Comparison of ENCODE assay signal across 8 cellular contexts in genomic region chr14:105314287-105315185, GRCh38. TPM values are rescaled to one million over a fixed set of nuclear protein-coding genes. Genes with fewer than 3 reads are reported as not detected.
A peak's percentile ranks its signal among the peaks of the same experiment; 100 is the strongest.
DNase-seq lines count a peak whose midpoint lies in the region; ATAC-seq and TF ChIP-seq lines count a peak whose summit lies in the region.

Gene PACS2, plus strand, starts transcription at chr14:105314748. Its CDS starts 171 bp downstream, at chr14:105314919.

- H3K36me3 ChIP-seq in CD4-positive, alpha-beta memory T cell (ENCODE audit: insufficient read depth, low read length): no peaks in the 10 kb centered on the region
- H3K36me3 ChIP-seq in OCI-LY3 (replicated peaks; ENCODE audit: low read depth, low read length) (no peaks in the 10 kb centered on the region), mucosa of rectum (ENCODE audit: control insufficient read depth in 2 of 2, insufficient read depth in 2 of 2, low read length in 2 of 2) (no peaks in the 10 kb centered on the region)

- H3K4me3 ChIP-seq in CD4-positive, alpha-beta memory T cell (ENCODE audit: low read length in 2 of 2): peak within 1 kb of the TSS; percentile 49 to 52
- H3K4me3 ChIP-seq in HL-60 (replicated peaks; ENCODE audit: insufficient read depth, low read length): peak within 1 kb of the TSS; percentile 64
- peak within 1 kb of the TSS; percentile 80 for H3K4me3 ChIP-seq in OCI-LY3 (ENCODE audit: low read length)
- peak within 1 kb of the TSS; percentile 69 to 76 for H3K4me3 ChIP-seq in mucosa of rectum (ENCODE audit: low read length in 2 of 2)

- H3K9ac ChIP-seq in OCI-LY3 (ENCODE audit: low read length) (peak within 1 kb of the TSS; percentile 68), mucosa of rectum (ENCODE audit: low read depth in 1 of 2, low read length in 2 of 2) (peak within 1 kb of the TSS; percentile 54 to 64)

- no peaks in the 10 kb centered on the region for H3K27me3 ChIP-seq in CD4-positive, alpha-beta memory T cell (ENCODE audit: insufficient read depth, low read length)
- H3K27me3 ChIP-seq in HL-60 (ENCODE audit: insufficient read depth, poor library complexity, severe bottlenecking) (no peaks in the 10 kb centered on the region), OCI-LY3 (ENCODE audit: low read depth, low read length) (no peaks in the 10 kb centered on the region), mucosa of rectum (ENCODE audit: control insufficient read depth in 2 of 2, insufficient read depth in 2 of 2, low read length in 2 of 2) (no peaks in the 10 kb centered on the region)

- TF ChIP-seq POLR2A in erythroblast (IDR thresholded peaks at IDR 0.05; ENCODE audit: low read length): no peak

- H3K27ac ChIP-seq in CD4-positive, alpha-beta memory T cell (ENCODE audit: low read depth, low read length): peak within 1 kb of the TSS; percentile 62
- H3K27ac ChIP-seq in HL-60 (replicated peaks) (no peak within 1 kb of the TSS; the same call in 1 of the 2 replicates), OCI-LY3 (ENCODE audit: low read length) (peak within 1 kb of the TSS; percentile 13; the same call in 1 of the 2 replicates), mucosa of rectum (ENCODE audit: low read depth in 2 of 2, low read length in 2 of 2) (peak within 1 kb of the TSS; percentile 76 to 85)

- ATAC-seq in GM19438 (IDR thresholded peaks at IDR 0.05; ENCODE audit: low read depth, unreplicated experiment): peak; percentile 46

- peak within 1 kb of the TSS; percentile 96 for H3K4me2 ChIP-seq in OCI-LY3 (ENCODE audit: low read length)

- CTCF ChIA-PET in CD4-positive, alpha-beta memory T cell (lab: Charles Lee; ENCODE audit: partially characterized antibody): interaction anchor here (1.8 to 2.1 kb wide), 2 partner anchors 14 to 38 kb away, joined by 5 to 11 read pairs; partner anchors contain the start of gene BRF1

- H3K4me3 Mint-ChIP-seq in CD4-positive, alpha-beta memory T cell: peak within 1 kb of the TSS; percentile 84 to 93 (median 86)

- no peak for TF ChIP-seq CTCF in HL-60 (IDR thresholded peaks at IDR 0.05; ENCODE audit: insufficient read depth, low read length)
- no peak for TF ChIP-seq CTCF in OCI-LY3 (IDR thresholded peaks at IDR 0.05; ENCODE audit: low read depth, low read length)

- intact Hi-C loops in CD4-positive, alpha-beta memory T cell (cut with micrococcal nuclease): loop anchor here (1.0 kb wide), 4 partner anchors 13 to 221 kb away; partner anchors contain the start of gene BRF1

- POLR2A ChIA-PET in CD4-positive, alpha-beta memory T cell (lab: Charles Lee; ENCODE audit: partially characterized antibody): interaction anchor here (0.6 to 7.2 kb wide), 21 partner anchors 8 to 562 kb away, joined by 3 to 136 read pairs (median 6); partner anchors contain the start of genes BRF1, BTBD6, CDCA4 and CRIP1

- peaks cover 22% of the 10 kb centered on the region for H3K4me1 ChIP-seq in CD4-positive, alpha-beta memory T cell (ENCODE audit: insufficient read depth, low read length)
- H3K4me1 ChIP-seq in OCI-LY3 (ENCODE audit: low read length): peaks cover 29% of the 10 kb centered on the region
- H3K4me1 ChIP-seq in mucosa of rectum (ENCODE audit: control insufficient read depth in 2 of 2, insufficient read depth in 2 of 2, low read length in 2 of 2): peaks cover 21 to 25% of the 10 kb centered on the region in 2 donors

- H3K4me1 Mint-ChIP-seq in CD4-positive, alpha-beta memory T cell: peaks cover 7 to 31% (median 22%) of the 10 kb centered on the region in 4 donors

- peak within 1 kb of the TSS; percentile 86 to 94 (median 90) for H3K27ac Mint-ChIP-seq in CD4-positive, alpha-beta memory T cell

- peaks cover 0 to 3% (median 0%) of the 10 kb centered on the region in 8 donors for H3K9me3 Mint-ChIP-seq in CD4-positive, alpha-beta memory T cell

- H3K9me3 ChIP-seq in CD4-positive, alpha-beta memory T cell (ENCODE audit: control insufficient read depth in 1 of 2, low read length in 2 of 2): no peaks in the 10 kb centered on the region
- H3K9me3 ChIP-seq in OCI-LY3 (ENCODE audit: insufficient read depth, low read length) (no peaks in the 10 kb centered on the region), mucosa of rectum (ENCODE audit: control insufficient read depth in 2 of 2, low read length in 2 of 2) (no peaks in the 10 kb centered on the region)

- H3K36me3 Mint-ChIP-seq in CD4-positive, alpha-beta memory T cell: peaks cover 0 to 7% of the 10 kb centered on the region in 2 donors

- H3K27me3 Mint-ChIP-seq in CD4-positive, alpha-beta memory T cell: no peaks in the 10 kb centered on the region

- H4K20me1 ChIP-seq in OCI-LY3 (ENCODE audit: insufficient read depth, low read length): no peaks in the 10 kb centered on the region; the same call in 1 of the 2 replicates

- peaks cover 23% of the 10 kb centered on the region for H3K79me2 ChIP-seq in OCI-LY3 (ENCODE audit: low read length)

- peak within 1 kb of the TSS; percentile 29; the same call in 1 of the 2 replicates for H2AFZ ChIP-seq in OCI-LY3 (ENCODE audit: low read depth, low read length)

- peak; percentile 61 to 87 (median 83) for DNase-seq in CD4-positive, alpha-beta memory T cell
- DNase-seq in HL-60 (ENCODE audit: low read depth in 1 of 2, low spot score in 1 of 2): peak; percentile 43 to 70
- peak; percentile 83 for DNase-seq in activated T-cell treated with anti-CD3 and anti-CD28 coated beads, Interleukin-2, amount 50 U/mL, for 1 hour
- peak; percentile 91 to 95 for DNase-seq in erythroblast (lab: John Stamatoyannopoulos, UW)
- peak; percentile 43 for DNase-seq in stimulated activated CD8-positive, alpha-beta memory T cell treated with anti-CD3 and anti-CD28 coated beads, Interleukin-7, amount 100 ng/mL, for 24 hours (ENCODE audit: low read depth)

RNA-seq across cellular contexts. Expression of gene PACS2, which starts in this region (rescaled TPM):
- total RNA-seq in CD4-positive, alpha-beta memory T cell: 10 to 100 TPM; 70.9 to 76.6 TPM
- polyA plus RNA-seq in CD4-positive, alpha-beta memory T cell: 1 to 10 TPM; 1.9 to 7.7 TPM

Comparison
In these comparisons a context has a peak if more than half of its experiments do, and no peak if none do; other contexts are left out.
1. DNase-seq: peak in every context shown above with its lines; median percentile 93 in erythroblast; 83 in CD4-positive, alpha-beta memory T cell; 83 in activated T-cell treated with anti-CD3 and anti-CD28 coated beads, Interleukin-2, amount 50 U/mL, for 1 hour; 56 in HL-60; 43 in stimulated activated CD8-positive, alpha-beta memory T cell treated with anti-CD3 and anti-CD28 coated beads, Interleukin-7, amount 100 ng/mL, for 24 hours.